ENCODE assay signal across 9 cellular contexts in genomic region chr16:67883872-67884261, GRCh38. TPM values are rescaled to one million over a fixed set of nuclear protein-coding genes. Genes with fewer than 3 reads are reported as not detected.
A peak's percentile ranks its signal among the peaks of the same experiment; 100 is the strongest.
DNase-seq lines count a peak whose midpoint lies in the region; ATAC-seq, FAIRE-seq and TF ChIP-seq lines count a peak whose summit lies in the region.
"Had no signal": no experiment of that assay in that cellular context is flagged by ENCODE, and none has a peak within 500 bp of the region (broad histone marks: within the 10 kb centered on the region; RNA-seq: fewer than 3 reads in every experiment).

No MANE protein-coding gene starts in this region.

- FAIRE-seq in HepG2 (lab: Jason Lieb, UNC): no peak

- dilution Hi-C loops in mammary epithelial cell (cut with HindIII; ENCODE audit: low sequenced_read_pairs): loop anchor here (5.0 to 25.0 kb wide), 2 partner anchors 33 to 328 kb away; no protein-coding TSS in a partner anchor

- TF ChIP-seq CTCF in mammary epithelial cell (conservative IDR thresholded peaks at IDR 0.05 in 1 of 2, IDR thresholded peaks at IDR 0.05 in 1 of 2; ENCODE audit: extremely low read depth in 1 of 2, insufficient read depth in 1 of 2, low read depth in 1 of 2, low read length in 2 of 2): peak; percentile 75 to 93
- TF ChIP-seq CTCF in HepG2 (CRISPR knock-in tag; IDR thresholded peaks at IDR 0.05): peak; percentile 96

- H2AFZ ChIP-seq in mammary epithelial cell (ENCODE audit: low read depth, low read length): no peak overlapping the region
- H2AFZ ChIP-seq in HepG2 (ENCODE audit: low read length): no peak overlapping the region

- H3K27ac ChIP-seq in mammary epithelial cell (ENCODE audit: insufficient read depth, low read depth, low read length): no peak overlapping the region
- H3K27ac ChIP-seq in HepG2 (ENCODE audit: extremely low read length, insufficient read depth, low read length): peak overlapping the region; percentile 36
- H3K27ac ChIP-seq: SK-N-MC had no signal

- WGBS in mammary epithelial cell (ENCODE audit: low coverage, missing lambda C conversion rate): 59% methylated on average over 11 of the region's 11 CpGs
- 60% methylated on average over 11 of the region's 11 CpGs for WGBS in HepG2 (ENCODE audit: low lambda C conversion rate)

- POLR2A ChIA-PET in HepG2 (lab: Yijun Ruan, JAX): interaction anchor here (1.2 to 3.3 kb wide), 8 partner anchors 9 to 157 kb away, joined by 3 to 22 read pairs (median 4); partner anchors contain the start of genes LCAT, PSKH1 and PSMB10

- DNase-seq in D341Med (ENCODE audit: low spot score) (peak; percentile 80), KBM-7 (peak; percentile 73), mammary epithelial cell (peak; percentile 39), HepG2 (ENCODE audit: low spot score) (peak; percentile 51)
- DNase-seq in activated CD4-positive, CD25-positive, alpha-beta regulatory T cell treated with anti-CD3 and anti-CD28 coated beads, Interleukin-2, amount 50 U/mL, for 16 hours (ENCODE audit: low read depth, low spot score): peak; percentile 42
- DNase-seq in stimulated activated CD8-positive, alpha-beta memory T cell treated with anti-CD3 and anti-CD28 coated beads, Interleukin-15, amount 100 ng/mL, for 1 hour (ENCODE audit: low read depth): peak; percentile 53

- no peak for TF ChIP-seq POLR2A in HepG2 (IDR thresholded peaks at IDR 0.05; ENCODE audit: insufficient read depth in 1 of 2, low read depth in 2 of 2, low read length in 2 of 2)

- H3K4me3 ChIP-seq in mammary epithelial cell (replicated peaks in 1 of 3; ENCODE audit: insufficient read depth in 1 of 3, low read depth in 2 of 3, low read length in 3 of 3) (no peak overlapping the region), HepG2 (replicated peaks in 1 of 3; ENCODE audit: insufficient read depth in 1 of 3, low read depth in 2 of 3, low read length in 3 of 3) (no peak overlapping the region)
- H3K4me3 ChIP-seq: SK-N-MC had no signal

- H3K79me2 ChIP-seq in mammary epithelial cell (ENCODE audit: insufficient read depth, low read length) (no peaks in the 10 kb centered on the region), HepG2 (ENCODE audit: insufficient read depth, low read length) (no peaks in the 10 kb centered on the region)

- CTCF ChIA-PET in mammary epithelial cell (lab: Charles Lee; ENCODE audit: low non-redundant PET) (interaction anchor here (0.6 kb wide), 4 partner anchors 26 to 1394 kb away, joined by 3 to 8 read pairs (median 6); no protein-coding TSS in a partner anchor), HepG2 (lab: Yijun Ruan, JAX; ENCODE audit: low intra/inter-chr PET ratio, low total read pairs) (interaction anchor here (1.2 to 5.3 kb wide), 9 partner anchors 32 to 211 kb away, joined by 3 to 63 read pairs (median 8); partner anchors contain the start of gene THAP11)

- peak; percentile 79 for ATAC-seq in HepG2
- ATAC-seq in HG02642 (IDR thresholded peaks at IDR 0.05; ENCODE audit: poor library complexity, unreplicated experiment): no peak
- ATAC-seq in GM19324 (IDR thresholded peaks at IDR 0.05; ENCODE audit: low FRiP score, unreplicated experiment): no peak

- H3K4me1 ChIP-seq in mammary epithelial cell (ENCODE audit: insufficient read depth, low read length) (peaks cover 14% of the 10 kb centered on the region), HepG2 (ENCODE audit: insufficient read depth, low read length) (peaks cover 31% of the 10 kb centered on the region)

- TF ChIP-seq EP300 in HepG2 (IDR thresholded peaks at IDR 0.05; ENCODE audit: low read depth in 2 of 2, low read length in 2 of 2) (no peak), HepG2 (CRISPR knock-in tag; IDR thresholded peaks at IDR 0.05; ENCODE audit: borderline replicate concordance) (no peak)

- peak; percentile 96 for TF ChIP-seq RAD21 in HepG2 (CRISPR knock-in tag; IDR thresholded peaks at IDR 0.05)

- H3K9me3 ChIP-seq in mammary epithelial cell (replicated peaks; ENCODE audit: insufficient read depth, low read length): no peaks in the 10 kb centered on the region
- H3K9me3 ChIP-seq in HepG2 (ENCODE audit: low read length): no peaks in the 10 kb centered on the region

- H3K36me3 ChIP-seq in mammary epithelial cell (ENCODE audit: insufficient read depth, low read length): peaks cover 17% of the 10 kb centered on the region
- H3K36me3 ChIP-seq in HepG2 (replicated peaks in 1 of 2; ENCODE audit: control insufficient read depth in 1 of 2, insufficient read depth in 2 of 2, low read length in 2 of 2): peaks cover 41 to 66% of the 10 kb centered on the region in 2 experiments

- H4K20me1 ChIP-seq in mammary epithelial cell (ENCODE audit: insufficient read depth, low read length) (no peaks in the 10 kb centered on the region), HepG2 (ENCODE audit: insufficient read depth, low read length) (no peaks in the 10 kb centered on the region)

- intact Hi-C loops in mammary epithelial cell (cut with micrococcal nuclease) (loop anchor here (1.0 to 5.0 kb wide), 3 partner anchors 44 to 178 kb away; no protein-coding TSS in a partner anchor), HepG2 (cut with micrococcal nuclease; ENCODE audit: unreplicated experiment) (loop anchor here (1.0 to 5.0 kb wide), 2 partner anchors 44 to 158 kb away; no protein-coding TSS in a partner anchor)

- H3K4me2 ChIP-seq in mammary epithelial cell (ENCODE audit: insufficient read depth, low read depth, low read length) (no peak overlapping the region), HepG2 (ENCODE audit: low read depth, low read length) (no peak overlapping the region)

- H3K27me3 ChIP-seq in mammary epithelial cell (ENCODE audit: insufficient read depth, low read length) (no peaks in the 10 kb centered on the region), HepG2 (ENCODE audit: control insufficient read depth in 1 of 2, insufficient read depth in 2 of 2, low read length in 2 of 2) (no peaks in the 10 kb centered on the region)

- in situ Hi-C loops in KBM-7 (cut with MboI; ENCODE audit: low pct_unique_long_range_greater_than_20kb, low sequenced_read_pairs) (no loop called here), mammary epithelial cell (cut with MboI; ENCODE audit: low sequenced_read_pairs in 2 of 2) (no loop called here), HepG2 (cut with HindIII; ENCODE audit: extremely low pct_ligation_motif_present, low pct_unique_long_range_greater_than_20kb) (loop anchor here (10.0 kb wide), 1 partner anchor 161 kb away; no protein-coding TSS in a partner anchor)

- H3K9ac ChIP-seq in mammary epithelial cell (ENCODE audit: insufficient read depth, low read length) (no peak overlapping the region), HepG2 (ENCODE audit: insufficient read depth, low read depth, low read length) (no peak overlapping the region)

- BruUV-seq in mammary epithelial cell (replicated peaks; lab: Mats Ljungman, UMichigan): no TSS peak
- no TSS peak for BruUV-seq in HepG2 (replicated peaks; lab: Mats Ljungman, UMichigan)

RNA-seq across cellular contexts. Expression of gene NRN1L, which starts 0.8 kb away (rescaled TPM):
- total RNA-seq in mammary epithelial cell (under 1 TPM in 1 of 2 donors, not detected in 1; 0.83 TPM), HepG2 (2016; rRNA removed; fragmentation: Illumina TruSeq; extraction: Trizol) (0.53 TPM in 1 of 2 replicates, not detected in the other)
- polyA plus RNA-seq in mammary epithelial cell (not detected), HepG2 (2011; rRNA removed) (1.2 and 1.3 TPM in 2 replicates)
- not detected for polyA minus RNA-seq in mammary epithelial cell
- not detected in 2 replicates for total RNA-seq in HepG2 (2016; cell fraction: cytosol; rRNA removed; fragmentation: Illumina TruSeq; extraction: Trizol; ENCODE audit: low read depth)
- 0.24 TPM in 1 of 2 replicates, not detected in the other for total RNA-seq in HepG2 (2016; cell fraction: insoluble cytoplasmic fraction; rRNA removed; fragmentation: Illumina TruSeq; extraction: Trizol)
- 0.38 TPM in 1 of 2 replicates, not detected in the other for total RNA-seq in HepG2 (2016; cell fraction: membrane; rRNA removed; fragmentation: Illumina TruSeq; extraction: Trizol)
- not detected in 2 replicates for total RNA-seq in HepG2 (2016; cell fraction: nucleus; rRNA removed; fragmentation: Illumina TruSeq; extraction: Trizol)
- 0.33 and 0.93 TPM in 2 replicates for polyA plus RNA-seq in HepG2 (2011; cell fraction: cytosol; rRNA removed)
- polyA plus RNA-seq in HepG2 (2011; cell fraction: nucleus; rRNA removed): 11.7 and 16.3 TPM in 2 replicates
- 0.90 and 2.0 TPM in 2 replicates for polyA plus RNA-seq in HepG2 (2012)
- 0.19 TPM in 1 of 2 replicates, not detected in the other for polyA plus RNA-seq in HepG2 (2016; cell fraction: cytosol; fragmentation: Illumina TruSeq; extraction: Trizol; ENCODE audit: low read depth)
- polyA plus RNA-seq in HepG2 (2016; cell fraction: insoluble cytoplasmic fraction; fragmentation: Illumina TruSeq; extraction: Trizol; ENCODE audit: low read depth): not detected in 2 replicates
- not detected in 2 replicates for polyA plus RNA-seq in HepG2 (2016; cell fraction: membrane; fragmentation: Illumina TruSeq; extraction: Trizol; ENCODE audit: low read depth)
- polyA plus RNA-seq in HepG2 (2016; cell fraction: nucleus; fragmentation: Illumina TruSeq; extraction: Trizol; ENCODE audit: insufficient read depth, low read depth): 1.4 and 1.9 TPM in 2 replicates
- polyA minus RNA-seq in HepG2 (2011; rRNA and poly(A)+ RNA removed; ENCODE audit: low replicate concordance): 0.86 TPM in 1 of 2 replicates, not detected in the other
- not detected in 2 replicates for polyA minus RNA-seq in HepG2 (2011; cell fraction: cytosol; rRNA and poly(A)+ RNA removed)
- not detected in 2 replicates for polyA minus RNA-seq in HepG2 (2011; cell fraction: nucleus; rRNA and poly(A)+ RNA removed)

RNA-seq across cellular contexts. Expression of gene PSKH1, which starts 9.2 kb away (rescaled TPM):
- total RNA-seq in mammary epithelial cell: 10 to 100 TPM; 11.8 to 18.4 TPM
- polyA plus RNA-seq in mammary epithelial cell: 15.3 TPM
- 28.5 TPM for polyA minus RNA-seq in mammary epithelial cell
- 8.4 and 12.9 TPM in 2 replicates for total RNA-seq in HepG2 (2016; rRNA removed; fragmentation: Illumina TruSeq; extraction: Trizol)
- 19.3 and 21.7 TPM in 2 replicates for total RNA-seq in HepG2 (2016; cell fraction: cytosol; rRNA removed; fragmentation: Illumina TruSeq; extraction: Trizol; ENCODE audit: low read depth)
- 11.2 and 11.8 TPM in 2 replicates for total RNA-seq in HepG2 (2016; cell fraction: insoluble cytoplasmic fraction; rRNA removed; fragmentation: Illumina TruSeq; extraction: Trizol)
- 29.0 and 30.2 TPM in 2 replicates for total RNA-seq in HepG2 (2016; cell fraction: membrane; rRNA removed; fragmentation: Illumina TruSeq; extraction: Trizol)
- 10.0 and 11.3 TPM in 2 replicates for total RNA-seq in HepG2 (2016; cell fraction: nucleus; rRNA removed; fragmentation: Illumina TruSeq; extraction: Trizol)
- polyA plus RNA-seq in HepG2 (2011; rRNA removed): 19.1 and 45.7 TPM in 2 replicates
- 25.6 and 28.0 TPM in 2 replicates for polyA plus RNA-seq in HepG2 (2011; cell fraction: cytosol; rRNA removed)
- 28.8 and 29.7 TPM in 2 replicates for polyA plus RNA-seq in HepG2 (2011; cell fraction: nucleus; rRNA removed)
- 18.9 and 23.9 TPM in 2 replicates for polyA plus RNA-seq in HepG2 (2012)
- polyA plus RNA-seq in HepG2 (2016; cell fraction: cytosol; fragmentation: Illumina TruSeq; extraction: Trizol; ENCODE audit: low read depth): 17.3 and 28.4 TPM in 2 replicates
- polyA plus RNA-seq in HepG2 (2016; cell fraction: insoluble cytoplasmic fraction; fragmentation: Illumina TruSeq; extraction: Trizol; ENCODE audit: low read depth): 25.1 and 27.8 TPM in 2 replicates
- 46.7 and 49.0 TPM in 2 replicates for polyA plus RNA-seq in HepG2 (2016; cell fraction: membrane; fragmentation: Illumina TruSeq; extraction: Trizol; ENCODE audit: low read depth)
- polyA plus RNA-seq in HepG2 (2016; cell fraction: nucleus; fragmentation: Illumina TruSeq; extraction: Trizol; ENCODE audit: insufficient read depth, low read depth): 19.1 and 27.5 TPM in 2 replicates
- 49.1 and 87.7 TPM in 2 replicates for polyA minus RNA-seq in HepG2 (2011; rRNA and poly(A)+ RNA removed; ENCODE audit: low replicate concordance)
- 17.5 and 18.7 TPM in 2 replicates for polyA minus RNA-seq in HepG2 (2011; cell fraction: cytosol; rRNA and poly(A)+ RNA removed)
- polyA minus RNA-seq in HepG2 (2011; cell fraction: nucleus; rRNA and poly(A)+ RNA removed): 16.0 and 20.4 TPM in 2 replicates

RNA-seq across cellular contexts. Expression of gene EDC4, which starts 11.0 kb away (rescaled TPM):
- total RNA-seq in mammary epithelial cell (10 to 100 TPM; 31.5 to 53.9 TPM), HepG2 (2016; rRNA removed; fragmentation: Illumina TruSeq; extraction: Trizol) (53.4 and 59.1 TPM in 2 replicates)
- polyA plus RNA-seq in mammary epithelial cell (36.5 TPM), HepG2 (2011; rRNA removed) (51.4 and 65.8 TPM in 2 replicates)
- polyA minus RNA-seq in mammary epithelial cell: 143 TPM
- 3.4 and 6.4 TPM in 2 replicates for total RNA-seq in HepG2 (2016; cell fraction: cytosol; rRNA removed; fragmentation: Illumina TruSeq; extraction: Trizol; ENCODE audit: low read depth)
- total RNA-seq in HepG2 (2016; cell fraction: insoluble cytoplasmic fraction; rRNA removed; fragmentation: Illumina TruSeq; extraction: Trizol): 49.7 and 63.5 TPM in 2 replicates
- total RNA-seq in HepG2 (2016; cell fraction: membrane; rRNA removed; fragmentation: Illumina TruSeq; extraction: Trizol): 14.5 and 17.3 TPM in 2 replicates
- total RNA-seq in HepG2 (2016; cell fraction: nucleus; rRNA removed; fragmentation: Illumina TruSeq; extraction: Trizol): 56.7 and 57.8 TPM in 2 replicates
- polyA plus RNA-seq in HepG2 (2011; cell fraction: cytosol; rRNA removed): 31.1 and 42.0 TPM in 2 replicates
- polyA plus RNA-seq in HepG2 (2011; cell fraction: nucleus; rRNA removed): 315 and 402 TPM in 2 replicates
- 35.8 and 45.8 TPM in 2 replicates for polyA plus RNA-seq in HepG2 (2012)
- 3.8 and 5.4 TPM in 2 replicates for polyA plus RNA-seq in HepG2 (2016; cell fraction: cytosol; fragmentation: Illumina TruSeq; extraction: Trizol; ENCODE audit: low read depth)
- 41.9 and 50.8 TPM in 2 replicates for polyA plus RNA-seq in HepG2 (2016; cell fraction: insoluble cytoplasmic fraction; fragmentation: Illumina TruSeq; extraction: Trizol; ENCODE audit: low read depth)
- polyA plus RNA-seq in HepG2 (2016; cell fraction: membrane; fragmentation: Illumina TruSeq; extraction: Trizol; ENCODE audit: low read depth): 4.5 and 8.2 TPM in 2 replicates
- polyA plus RNA-seq in HepG2 (2016; cell fraction: nucleus; fragmentation: Illumina TruSeq; extraction: Trizol; ENCODE audit: insufficient read depth, low read depth): 159 and 172 TPM in 2 replicates
- 150 and 170 TPM in 2 replicates for polyA minus RNA-seq in HepG2 (2011; rRNA and poly(A)+ RNA removed; ENCODE audit: low replicate concordance)
- polyA minus RNA-seq in HepG2 (2011; cell fraction: cytosol; rRNA and poly(A)+ RNA removed): 37.8 and 44.5 TPM in 2 replicates
- 61.0 and 65.3 TPM in 2 replicates for polyA minus RNA-seq in HepG2 (2011; cell fraction: nucleus; rRNA and poly(A)+ RNA removed)

RNA-seq across cellular contexts. Expression of gene CENPT, which starts 36.4 kb away (rescaled TPM):
- 10 to 100 TPM; 27.2 to 48.5 TPM for total RNA-seq in mammary epithelial cell
- polyA plus RNA-seq in mammary epithelial cell: 35.6 TPM
- polyA minus RNA-seq in mammary epithelial cell: 25.7 TPM
- 24.8 and 43.3 TPM in 2 replicates for total RNA-seq in HepG2 (2016; rRNA removed; fragmentation: Illumina TruSeq; extraction: Trizol)
- total RNA-seq in HepG2 (2016; cell fraction: cytosol; rRNA removed; fragmentation: Illumina TruSeq; extraction: Trizol; ENCODE audit: low read depth): 11.2 and 11.7 TPM in 2 replicates
- total RNA-seq in HepG2 (2016; cell fraction: insoluble cytoplasmic fraction; rRNA removed; fragmentation: Illumina TruSeq; extraction: Trizol): 22.8 and 43.9 TPM in 2 replicates
- 7.4 and 8.2 TPM in 2 replicates for total RNA-seq in HepG2 (2016; cell fraction: membrane; rRNA removed; fragmentation: Illumina TruSeq; extraction: Trizol)
- total RNA-seq in HepG2 (2016; cell fraction: nucleus; rRNA removed; fragmentation: Illumina TruSeq; extraction: Trizol): 43.8 and 49.8 TPM in 2 replicates
- 40.9 and 51.3 TPM in 2 replicates for polyA plus RNA-seq in HepG2 (2011; rRNA removed)
- 17.4 and 28.9 TPM in 2 replicates for polyA plus RNA-seq in HepG2 (2011; cell fraction: cytosol; rRNA removed)
- polyA plus RNA-seq in HepG2 (2011; cell fraction: nucleus; rRNA removed): 414 and 516 TPM in 2 replicates
- 22.1 and 28.1 TPM in 2 replicates for polyA plus RNA-seq in HepG2 (2012)
- 3.3 and 4.0 TPM in 2 replicates for polyA plus RNA-seq in HepG2 (2016; cell fraction: cytosol; fragmentation: Illumina TruSeq; extraction: Trizol; ENCODE audit: low read depth)
- 22.0 and 24.2 TPM in 2 replicates for polyA plus RNA-seq in HepG2 (2016; cell fraction: insoluble cytoplasmic fraction; fragmentation: Illumina TruSeq; extraction: Trizol; ENCODE audit: low read depth)
- polyA plus RNA-seq in HepG2 (2016; cell fraction: membrane; fragmentation: Illumina TruSeq; extraction: Trizol; ENCODE audit: low read depth): 4.4 and 6.6 TPM in 2 replicates
- polyA plus RNA-seq in HepG2 (2016; cell fraction: nucleus; fragmentation: Illumina TruSeq; extraction: Trizol; ENCODE audit: insufficient read depth, low read depth): 153 and 170 TPM in 2 replicates
- 38.6 and 47.8 TPM in 2 replicates for polyA minus RNA-seq in HepG2 (2011; rRNA and poly(A)+ RNA removed; ENCODE audit: low replicate concordance)
- 8.8 and 11.4 TPM in 2 replicates for polyA minus RNA-seq in HepG2 (2011; cell fraction: cytosol; rRNA and poly(A)+ RNA removed)
- 35.9 and 44.5 TPM in 2 replicates for polyA minus RNA-seq in HepG2 (2011; cell fraction: nucleus; rRNA and poly(A)+ RNA removed)

RNA-seq across cellular contexts. Expression of gene NUTF2, which starts 37.1 kb away (rescaled TPM):
- total RNA-seq in mammary epithelial cell: 100 to 1,000 TPM; 158 to 198 TPM
- 452 TPM for polyA plus RNA-seq in mammary epithelial cell
- 283 TPM for polyA minus RNA-seq in mammary epithelial cell
- 214 and 224 TPM in 2 replicates for total RNA-seq in HepG2 (2016; rRNA removed; fragmentation: Illumina TruSeq; extraction: Trizol)
- total RNA-seq in HepG2 (2016; cell fraction: cytosol; rRNA removed; fragmentation: Illumina TruSeq; extraction: Trizol; ENCODE audit: low read depth): 79.7 and 100.0 TPM in 2 replicates
- 209 and 229 TPM in 2 replicates for total RNA-seq in HepG2 (2016; cell fraction: insoluble cytoplasmic fraction; rRNA removed; fragmentation: Illumina TruSeq; extraction: Trizol)
- 120 and 150 TPM in 2 replicates for total RNA-seq in HepG2 (2016; cell fraction: membrane; rRNA removed; fragmentation: Illumina TruSeq; extraction: Trizol)
- 79.9 and 90.1 TPM in 2 replicates for total RNA-seq in HepG2 (2016; cell fraction: nucleus; rRNA removed; fragmentation: Illumina TruSeq; extraction: Trizol)
- polyA plus RNA-seq in HepG2 (2011; rRNA removed): 168 and 198 TPM in 2 replicates
- polyA plus RNA-seq in HepG2 (2011; cell fraction: cytosol; rRNA removed): 212 and 299 TPM in 2 replicates
- polyA plus RNA-seq in HepG2 (2011; cell fraction: nucleus; rRNA removed): 132 and 146 TPM in 2 replicates
- 140 and 216 TPM in 2 replicates for polyA plus RNA-seq in HepG2 (2012)
- 108 and 138 TPM in 2 replicates for polyA plus RNA-seq in HepG2 (2016; cell fraction: cytosol; fragmentation: Illumina TruSeq; extraction: Trizol; ENCODE audit: low read depth)
- polyA plus RNA-seq in HepG2 (2016; cell fraction: insoluble cytoplasmic fraction; fragmentation: Illumina TruSeq; extraction: Trizol; ENCODE audit: low read depth): 277 and 305 TPM in 2 replicates
- 139 and 154 TPM in 2 replicates for polyA plus RNA-seq in HepG2 (2016; cell fraction: membrane; fragmentation: Illumina TruSeq; extraction: Trizol; ENCODE audit: low read depth)
- 173 and 182 TPM in 2 replicates for polyA plus RNA-seq in HepG2 (2016; cell fraction: nucleus; fragmentation: Illumina TruSeq; extraction: Trizol; ENCODE audit: insufficient read depth, low read depth)
- polyA minus RNA-seq in HepG2 (2011; rRNA and poly(A)+ RNA removed; ENCODE audit: low replicate concordance): 366 and 394 TPM in 2 replicates
- 157 and 165 TPM in 2 replicates for polyA minus RNA-seq in HepG2 (2011; cell fraction: cytosol; rRNA and poly(A)+ RNA removed)
- polyA minus RNA-seq in HepG2 (2011; cell fraction: nucleus; rRNA and poly(A)+ RNA removed): 60.0 and 81.7 TPM in 2 replicates
